Comparison of ENCODE assay signal across 10 cellular contexts in the genomic region with DNA sequence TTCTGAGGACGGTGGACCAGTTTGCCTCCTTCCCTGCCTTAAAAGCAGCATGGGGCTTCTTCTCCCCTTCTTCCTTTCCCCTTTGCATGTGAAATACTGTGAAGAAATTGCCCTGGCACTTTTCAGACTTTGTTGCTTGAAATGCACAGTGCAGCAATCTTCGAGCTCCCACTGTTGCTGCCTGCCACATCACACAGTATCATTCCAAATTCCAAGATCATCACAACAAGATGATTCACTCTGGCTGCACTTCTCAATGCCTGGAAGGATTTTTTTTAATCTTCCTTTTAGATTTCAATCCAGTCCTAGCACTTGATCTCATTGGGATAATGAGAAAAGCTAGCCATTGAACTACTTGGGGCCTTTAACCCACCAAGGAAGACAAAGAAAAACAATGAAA.
A peak's percentile ranks its signal among the peaks of the same experiment; 100 is the strongest.
DNase-seq lines count a peak whose midpoint lies in the region; ATAC-seq and TF ChIP-seq lines count a peak whose summit lies in the region.
"Had no signal": no experiment of that assay in that cellular context is flagged by ENCODE, and none has a peak within 500 bp of the region (broad histone marks: within the 10 kb centered on the region; RNA-seq: fewer than 3 reads in every experiment).

No MANE protein-coding gene starts in this region.

- H3K27ac ChIP-seq in angular gyrus (ENCODE audit: low read depth, low read length) (peak overlapping the region; percentile 56), neural progenitor cell (no peak overlapping the region)

- H3K79me2 ChIP-seq in neural progenitor cell (ENCODE audit: low read depth) = no peaks in the 10 kb centered on the region

- no peaks in the 10 kb centered on the region for H3K9me3 ChIP-seq in neural progenitor cell (ENCODE audit: low read depth)

- no peaks in the 10 kb centered on the region for H3K36me3 ChIP-seq in neural progenitor cell

- TF ChIP-seq CTCF in neural progenitor cell (IDR thresholded peaks at IDR 0.05) = no peak

- no peaks in the 10 kb centered on the region for H3F3A ChIP-seq in neural progenitor cell (ENCODE audit: low read depth)

- H3K4me1 Mint-ChIP-seq in neural progenitor cell = no peaks in the 10 kb centered on the region

- peaks cover 5% of the 10 kb centered on the region for H3K27me3 Mint-ChIP-seq in neural progenitor cell (ENCODE audit: insufficient read depth, low read depth)

- H3K27ac Mint-ChIP-seq in neural progenitor cell = no peak overlapping the region

- H3K9ac ChIP-seq in neural progenitor cell = no peak overlapping the region

- H3K27me3 ChIP-seq in neural progenitor cell = no peaks in the 10 kb centered on the region

- no peak overlapping the region for H3K4me3 Mint-ChIP-seq in neural progenitor cell

- no peaks in the 10 kb centered on the region for H3K4me1 ChIP-seq in neural progenitor cell

- H2AFZ ChIP-seq in neural progenitor cell (replicated peaks) = no peak overlapping the region

- H3K36me3 Mint-ChIP-seq in neural progenitor cell = peaks cover 45% of the 10 kb centered on the region

- H3K9me3 Mint-ChIP-seq in neural progenitor cell = no peaks in the 10 kb centered on the region
- H3K9me3 Mint-ChIP-seq: activated naive CD4-positive, alpha-beta T cell treated with anti-CD3 and anti-CD28 coated beads, Interleukin-2, amount 50 U/mL, for 72 hours had no signal

- ATAC-seq in HG02623 (IDR thresholded peaks at IDR 0.05; ENCODE audit: unreplicated experiment) = no peak
- ATAC-seq: activated naive CD4-positive, alpha-beta T cell treated with anti-CD3 and anti-CD28 coated beads, Interleukin-2, amount 50 U/mL, for 72 hours had no signal

- H4K20me1 ChIP-seq in neural progenitor cell (ENCODE audit: low read depth) = no peaks in the 10 kb centered on the region

- peak; percentile 61 for DNase-seq in GM04503 (ENCODE audit: low read depth)
- peak; percentile 24 for DNase-seq in foreskin melanocyte
- peak; percentile 80 for DNase-seq in skeletal muscle cell (ENCODE audit: low read depth)
- no peak for DNase-seq in stimulated activated CD4-positive, alpha-beta T cell treated with anti-CD3 and anti-CD28 coated beads, Interleukin-15, amount 100 ng/mL, for 24 hours
- DNase-seq in neural progenitor cell (ENCODE audit: low spot score) = no peak
- DNase-seq in SIG-M5 treated with dmso at 0.1 percent for 504 hours (lab: John Stamatoyannopoulos, UW; ENCODE audit: unreplicated experiment) = no peak
- DNase-seq: COR-L47 had no signal

- H3K4me3 ChIP-seq in skeletal muscle cell (ENCODE audit: low read depth, low read length) = no peak overlapping the region
- H3K4me3 ChIP-seq in neural progenitor cell = no peak overlapping the region

- H3K4me2 ChIP-seq in neural progenitor cell = no peak overlapping the region

Comparison
In these comparisons a context has a peak if more than half of its experiments do, and no peak if none do; other contexts are left out.
1. DNase-seq: peak in GM04503 (single experiment), foreskin melanocyte (single experiment) and skeletal muscle cell (single experiment); none in stimulated activated CD4-positive, alpha-beta T cell treated with anti-CD3 and anti-CD28 coated beads, Interleukin-15, amount 100 ng/mL, for 24 hours (single experiment), neural progenitor cell (single experiment) and SIG-M5 treated with dmso at 0.1 percent for 504 hours (single experiment).